In the genomic region with DNA sequence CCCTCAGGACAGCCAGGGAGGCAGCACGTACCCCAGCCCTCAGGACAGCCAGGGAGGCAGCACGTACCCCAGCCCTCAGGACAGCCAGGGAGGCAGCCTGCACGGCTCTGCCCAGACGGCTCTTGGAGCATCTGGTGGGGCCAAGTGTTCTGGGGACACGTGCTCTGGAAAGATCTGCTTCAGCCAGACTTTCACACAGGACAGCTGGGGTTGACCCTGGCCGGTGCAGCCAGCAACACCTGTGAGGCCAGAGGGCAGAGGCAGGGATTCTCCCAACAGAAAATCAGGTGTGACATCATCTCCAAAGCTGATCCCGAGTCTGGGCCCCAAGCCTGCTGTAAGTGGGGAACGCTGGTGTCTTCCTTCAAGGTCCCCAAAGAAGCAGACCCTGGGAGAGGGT, we compare ENCODE assay signal across 23 cellular contexts.
"Had no signal": no experiment of that assay in that cellular context is flagged by ENCODE, and none has a peak within 500 bp of the region (broad histone marks: within the 10 kb centered on the region; RNA-seq: fewer than 3 reads in every experiment).

No MANE protein-coding gene starts in this region.

- DNase-seq: islet precursor cell; left ventricle myocardium inferior; mesendoderm; naive thymus-derived CD4-positive, alpha-beta T cell; nucleus accumbens; pancreas; posterior cingulate gyrus; retina; stimulated activated CD4-positive, alpha-beta T cell treated with anti-CD3 and anti-CD28 coated beads, Interleukin-12 subunit alpha, Interleukin-12 subunit beta, amount 100 ng/mL, for 4 hours; stimulated activated CD4-positive, alpha-beta T cell treated with anti-CD3 and anti-CD28 coated beads, Interleukin-15, amount 100 ng/mL, for 24 hours; stimulated activated CD4-positive, alpha-beta T cell treated with anti-CD3 and anti-CD28 coated beads, Interleukin-2, amount 100 ng/mL, for 24 hours; stimulated activated CD4-positive, alpha-beta T cell treated with anti-CD3 and anti-CD28 coated beads, Interleukin-4, amount 100 ng/mL, for 1 hour; stimulated activated naive B cell treated with anti-CD40 and anti-IgM and Interleukin-4, amounts not matched to agents 10 μg/mL and 1 μg/mL and 100 μg/mL, for 72 hours; stimulated activated naive CD8-positive, alpha-beta T cell treated with anti-CD3 and anti-CD28 coated beads, Interleukin-15, Interleukin-2, amounts not matched to agents 100 U/mL and 50 U/mL, for 24 hours; stomach; testis; thyroid gland; transverse colon; upper lobe of left lung had no signal

- H3K4me1 Mint-ChIP-seq: mesothelial cell of epicardium had no signal

- H3K9me3 Mint-ChIP-seq: mesothelial cell of epicardium; naive thymus-derived CD4-positive, alpha-beta T cell; natural killer cell treated with Interleukin-12 subunit alpha and Interleukin-12 subunit beta and Interleukin-15 and Interleukin-18, amount 100 ng/mL, for 72 hours had no signal

- H3K36me3 Mint-ChIP-seq: mesothelial cell of epicardium; natural killer cell treated with Interleukin-12 subunit alpha and Interleukin-12 subunit beta and Interleukin-15 and Interleukin-18, amount 100 ng/mL, for 72 hours; stimulated activated naive B cell treated with anti-CD40 and anti-IgM and Interleukin-4, amounts not matched to agents 10 μg/mL and 1 μg/mL and 100 μg/mL, for 72 hours had no signal

- FAIRE-seq: pancreas had no signal

- H3K27ac Mint-ChIP-seq: mesothelial cell of epicardium; naive thymus-derived CD4-positive, alpha-beta T cell; natural killer cell treated with Interleukin-12 subunit alpha and Interleukin-12 subunit beta and Interleukin-15 and Interleukin-18, amount 100 ng/mL, for 72 hours; stimulated activated naive B cell treated with anti-CD40 and anti-IgM and Interleukin-4, amounts not matched to agents 10 μg/mL and 1 μg/mL and 100 μg/mL, for 72 hours had no signal

- H3K4me3 Mint-ChIP-seq: mesothelial cell of epicardium; naive thymus-derived CD4-positive, alpha-beta T cell; natural killer cell treated with Interleukin-12 subunit alpha and Interleukin-12 subunit beta and Interleukin-15 and Interleukin-18, amount 100 ng/mL, for 72 hours; stimulated activated naive B cell treated with anti-CD40 and anti-IgM and Interleukin-4, amounts not matched to agents 10 μg/mL and 1 μg/mL and 100 μg/mL, for 72 hours had no signal

- ATAC-seq: naive thymus-derived CD4-positive, alpha-beta T cell; natural killer cell treated with Interleukin-12 subunit alpha and Interleukin-12 subunit beta and Interleukin-15 and Interleukin-18, amount 100 ng/mL, for 72 hours; pancreas; right cardiac atrium; sciatic nerve; stimulated activated naive B cell treated with anti-CD40 and anti-IgM and Interleukin-4, amounts not matched to agents 10 μg/mL and 1 μg/mL and 100 μg/mL, for 72 hours; stimulated activated naive CD8-positive, alpha-beta T cell treated with anti-CD3 and anti-CD28 coated beads, Interleukin-15, Interleukin-2, amounts not matched to agents 100 U/mL and 50 U/mL, for 24 hours had no signal
